In genomic region chr15:57554821-57555185, GRCh38 we compare ENCODE assay signal across 14 cellular contexts. TPM values are rescaled to one million over a fixed set of nuclear protein-coding genes. Genes with fewer than 3 reads are reported as not detected.
DNase-seq lines count a peak whose midpoint lies in the region; ATAC-seq and TF ChIP-seq lines count a peak whose summit lies in the region.
"Had no signal": no experiment of that assay in that cellular context is flagged by ENCODE, and none has a peak within 500 bp of the region (broad histone marks: within the 10 kb centered on the region; RNA-seq: fewer than 3 reads in every experiment).

No MANE protein-coding gene starts in this region.

- 64% methylated on average over 2 of the region's 4 CpGs for WGBS in esophagus muscularis mucosa

- no peak for DNase-seq in left ventricle myocardium inferior
- DNase-seq in left cardiac atrium = no peak
- DNase-seq in esophagus muscularis mucosa (ENCODE audit: extremely low spot score) = no peak
- DNase-seq in omental fat pad (ENCODE audit: low spot score) = no peak
- DNase-seq in 8988T = no peak
- DNase-seq in iPS-NIHi11 (ENCODE audit: low spot score) = no peak
- DNase-seq in stimulated activated CD4-positive, alpha-beta T cell treated with anti-CD3 and anti-CD28 coated beads, Interleukin-12 subunit alpha, Interleukin-12 subunit beta, amount 100 ng/mL, for 4 hours = no peak
- DNase-seq: activated gamma-delta T cell treated with Interleukin-2 at 50 U/mL for 16 hours; effector CD4-positive, alpha-beta T cell; NCI-H2029; stimulated activated CD4-positive, alpha-beta T cell treated with anti-CD3 and anti-CD28 coated beads, Interleukin-2, amount 100 ng/mL, for 48 hours had no signal

- no peak for TF ChIP-seq EP300 in esophagus muscularis mucosa (IDR thresholded peaks at IDR 0.05)

- H3K27ac ChIP-seq in left ventricle myocardium inferior (replicated peaks) (peak overlapping the region; percentile 95), esophagus muscularis mucosa (replicated peaks in 1 of 4) (peak overlapping the region; percentile 10 to 73 (median 50))
- H3K27ac ChIP-seq: SJSA1 had no signal

- H3K9me3 ChIP-seq in left ventricle myocardium inferior (replicated peaks) = no peaks in the 10 kb centered on the region
- H3K9me3 ChIP-seq in esophagus muscularis mucosa = no peaks in the 10 kb centered on the region
- H3K9me3 ChIP-seq: SJSA1 had no signal

- intact Hi-C loops in left ventricle myocardium inferior (cut with micrococcal nuclease) = no loop called here
- intact Hi-C loops in left cardiac atrium (cut with DNase I) = loop anchor here in 1 of 2 donors (10.0 kb wide), 1 partner anchor 510 kb away; the partner anchor contains the start of gene ALDH1A2
- intact Hi-C loops in esophagus muscularis mucosa (cut with DNase I) = loop anchor here (5.0 kb wide), 2 partner anchors 307 to 517 kb away; no protein-coding TSS in a partner anchor

- peaks cover 60% of the 10 kb centered on the region for H3K4me1 ChIP-seq in left ventricle myocardium inferior
- peaks cover 45 to 56% (median 48%) of the 10 kb centered on the region in 4 donors for H3K4me1 ChIP-seq in esophagus muscularis mucosa

- H3K27me3 ChIP-seq in left ventricle myocardium inferior (ENCODE audit: low read depth) (no peaks in the 10 kb centered on the region), esophagus muscularis mucosa (no peaks in the 10 kb centered on the region)
- H3K27me3 ChIP-seq: SJSA1 had no signal

- H3K36me3 ChIP-seq in left ventricle myocardium inferior = no peaks in the 10 kb centered on the region
- H3K36me3 ChIP-seq in esophagus muscularis mucosa = no peaks in the 10 kb centered on the region
- H3K36me3 ChIP-seq: SJSA1 had no signal

- TF ChIP-seq CTCF in left ventricle myocardium inferior (IDR thresholded peaks at IDR 0.05; ENCODE audit: borderline replicate concordance) (no peak), esophagus muscularis mucosa (IDR thresholded peaks at IDR 0.05) (no peak), omental fat pad (IDR thresholded peaks at IDR 0.05) (no peak)

- TF ChIP-seq POLR2A in esophagus muscularis mucosa (IDR thresholded peaks at IDR 0.05; ENCODE audit: low read depth) = no peak

- ATAC-seq in left cardiac atrium (no peak), omental fat pad (ENCODE audit: low FRiP score) (peak; percentile 3), HG03342 (IDR thresholded peaks at IDR 0.05; ENCODE audit: unreplicated experiment) (no peak)

- no peak overlapping the region for H3K4me3 ChIP-seq in left ventricle myocardium inferior
- no peak overlapping the region for H3K4me3 ChIP-seq in esophagus muscularis mucosa
- H3K4me3 ChIP-seq: SJSA1 had no signal

RNA-seq across cellular contexts. Expression of gene MYZAP, which starts 36.9 kb away (rescaled TPM):
- total RNA-seq in left ventricle myocardium inferior = 934 TPM
- 100 to 1,000 TPM; 429 to 452 TPM for total RNA-seq in left cardiac atrium
- 100 to 1,000 TPM; 192 to 274 (median 234) TPM for total RNA-seq in esophagus muscularis mucosa
- 10 to 100 TPM; 13.1 to 84.6 (median 20.2) TPM for total RNA-seq in omental fat pad
- total RNA-seq: activated CD8-positive, alpha-beta memory T cell treated with anti-CD3 and anti-CD28 coated beads for 36 hours; SJSA1 had no signal
